26 cellular contexts compared by ENCODE assay signal in the genomic region with DNA sequence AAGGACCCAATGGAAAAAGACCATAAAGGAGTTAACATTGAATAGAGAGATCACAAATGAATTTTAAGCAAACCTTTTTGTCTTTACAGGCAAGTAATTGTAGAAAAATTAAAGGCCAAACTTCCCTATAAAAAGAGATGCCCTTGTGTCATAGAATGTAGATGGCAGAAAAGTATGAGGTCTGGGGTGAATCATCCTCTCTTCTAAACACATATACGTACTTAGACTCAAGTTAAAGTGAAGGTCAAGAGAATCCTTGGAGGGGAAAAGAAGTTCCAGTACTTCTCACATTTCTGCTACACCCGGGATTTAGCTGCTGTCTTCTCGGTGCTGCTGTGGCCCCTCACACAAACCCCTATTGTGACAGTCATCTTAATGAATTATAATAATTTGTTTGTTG.
A peak's percentile ranks its signal among the peaks of the same experiment; 100 is the strongest.
DNase-seq lines count a peak whose midpoint lies in the region; ATAC-seq and TF ChIP-seq lines count a peak whose summit lies in the region.
"Had no signal": no experiment of that assay in that cellular context is flagged by ENCODE, and none has a peak within 500 bp of the region (broad histone marks: within the 10 kb centered on the region; RNA-seq: fewer than 3 reads in every experiment).

No MANE protein-coding gene starts in this region.

- H3K79me2 ChIP-seq in ACC112 (ENCODE audit: control insufficient read depth, insufficient read depth, low read length, unreplicated experiment) (no peaks in the 10 kb centered on the region), PC-3 (ENCODE audit: low read length) (no peaks in the 10 kb centered on the region), fibroblast of lung (ENCODE audit: control insufficient read depth, insufficient read depth, low read length) (no peaks in the 10 kb centered on the region)

- no TSS peak for BruUV-seq in PC-3 (replicated peaks; lab: Mats Ljungman, UMichigan)

- peak overlapping the region; percentile 42 for H2AFZ ChIP-seq in ACC112 (ENCODE audit: low read length, unreplicated experiment)
- H2AFZ ChIP-seq in PC-3 (ENCODE audit: low read length) = no peak overlapping the region
- no peak overlapping the region for H2AFZ ChIP-seq in fibroblast of lung (ENCODE audit: low read length)

- H3K4me1 Mint-ChIP-seq in HFFc6 (ENCODE audit: low read depth) = peaks cover 47% of the 10 kb centered on the region

- H3K9ac ChIP-seq in PC-3 (ENCODE audit: low read length) (no peak overlapping the region), fibroblast of lung (ENCODE audit: insufficient read depth, low read length) (no peak overlapping the region)

- no peaks in the 10 kb centered on the region for H3K27me3 ChIP-seq in ACC112 (ENCODE audit: insufficient read depth, low read length)
- H3K27me3 ChIP-seq in PC-3 (ENCODE audit: low read length) = no peaks in the 10 kb centered on the region
- no peaks in the 10 kb centered on the region for H3K27me3 ChIP-seq in fibroblast of lung (ENCODE audit: control insufficient read depth, insufficient read depth, low read length)

- H3K4me1 ChIP-seq in ACC112 (ENCODE audit: control insufficient read depth, insufficient read depth, low read length, unreplicated experiment) (peaks cover 35% of the 10 kb centered on the region), PC-3 (ENCODE audit: insufficient read depth, low read length) (peaks cover 17% of the 10 kb centered on the region), fibroblast of lung (ENCODE audit: control insufficient read depth, extremely low read depth, insufficient read depth, low read length) (peaks cover 7% of the 10 kb centered on the region)

- H3K9me3 Mint-ChIP-seq in HFFc6 = no peaks in the 10 kb centered on the region
- H3K9me3 Mint-ChIP-seq: activated CD4-positive, alpha-beta T cell treated with anti-CD3 and anti-CD28 coated beads, Interleukin-2, amount 10 ng/mL, durations not matched to agents 24 days and 14 days; activated naive CD8-positive, alpha-beta T cell treated with anti-CD3 and anti-CD28 coated beads, Interleukin-2, amount 50 U/mL, for 24 hours; activated T-helper 2 cell treated with anti-CD3 and anti-CD28 coated beads, Interferon-gamma antibody, Interleukin-2, Interleukin-4, amounts not matched to agents 10 μg/mL and 5 μg/mL and 100 μg/mL, durations not matched to agents 14 hours and 24 hours and 36 hours; CD14-positive monocyte; nephron had no signal

- POLR2A ChIA-PET in PC-3 (lab: Charles Lee; ENCODE audit: unreplicated experiment) = no interaction called here

- H3K9me3 ChIP-seq in PC-3 (ENCODE audit: low read length) (no peaks in the 10 kb centered on the region), fibroblast of lung (ENCODE audit: control insufficient read depth, insufficient read depth, low read depth, low read length) (no peaks in the 10 kb centered on the region)
- H3K9me3 ChIP-seq: thoracic aorta had no signal

- no peaks in the 10 kb centered on the region for H3K9me2 ChIP-seq in PC-3 (replicated peaks; ENCODE audit: low read length)

- H3K36me3 ChIP-seq in ACC112 (ENCODE audit: insufficient read depth, low read length) = no peaks in the 10 kb centered on the region
- H3K36me3 ChIP-seq in PC-3 (ENCODE audit: low read depth, low read length) = no peaks in the 10 kb centered on the region
- H3K36me3 ChIP-seq in fibroblast of lung (ENCODE audit: control insufficient read depth, insufficient read depth, low read length) = no peaks in the 10 kb centered on the region
- H3K36me3 ChIP-seq: thoracic aorta had no signal

- no peaks in the 10 kb centered on the region; the same call in 1 of the 2 replicates for H3K27me3 Mint-ChIP-seq in HFFc6 (ENCODE audit: insufficient read depth)
- H3K27me3 Mint-ChIP-seq: activated naive CD8-positive, alpha-beta T cell treated with anti-CD3 and anti-CD28 coated beads, Interleukin-2, amount 50 U/mL, for 24 hours had no signal

- no peak for ATAC-seq in PC-3
- no peak for ATAC-seq in HG02970 (IDR thresholded peaks at IDR 0.05; ENCODE audit: low FRiP score, unreplicated experiment)
- ATAC-seq: activated CD8-positive, alpha-beta memory T cell treated with anti-CD3 and anti-CD28 coated beads, Interleukin-2, amount 10 ng/mL, durations not matched to agents 7 days and 5 days; activated naive CD8-positive, alpha-beta T cell treated with anti-CD3 and anti-CD28 coated beads, Interleukin-2, amount 50 U/mL, for 24 hours; T-helper 17 cell had no signal

- H3F3A ChIP-seq in PC-3 (ENCODE audit: low read length, unreplicated experiment) = no peaks in the 10 kb centered on the region

- H3K27ac ChIP-seq in ACC112 (ENCODE audit: low read depth, low read length) (0 out of 2 replicates have a peak overlapping the region, but pooled peaks have one; percentile 5), PC-3 (ENCODE audit: low read length) (no peak overlapping the region), fibroblast of lung (ENCODE audit: insufficient read depth, low read length) (no peak overlapping the region)
- H3K27ac ChIP-seq: thoracic aorta had no signal

- no peak overlapping the region for H3K27ac Mint-ChIP-seq in HFFc6
- H3K27ac Mint-ChIP-seq: activated CD4-positive, alpha-beta T cell treated with anti-CD3 and anti-CD28 coated beads, Interleukin-2, amount 10 ng/mL, durations not matched to agents 24 days and 14 days; activated CD8-positive, alpha-beta memory T cell treated with anti-CD3 and anti-CD28 coated beads, Interleukin-2, amount 10 ng/mL, durations not matched to agents 7 days and 5 days; activated naive CD8-positive, alpha-beta T cell treated with anti-CD3 and anti-CD28 coated beads, Interleukin-2, amount 50 U/mL, for 24 hours; activated T-helper 2 cell treated with anti-CD3 and anti-CD28 coated beads, Interferon-gamma antibody, Interleukin-2, Interleukin-4, amounts not matched to agents 10 μg/mL and 5 μg/mL and 100 μg/mL, durations not matched to agents 14 hours and 24 hours and 36 hours; nephron; T-helper 17 cell had no signal

- CTCF ChIA-PET in PC-3 (lab: Charles Lee) = no interaction called here

- H4K20me1 ChIP-seq in PC-3 (ENCODE audit: low read length) (no peaks in the 10 kb centered on the region), fibroblast of lung (ENCODE audit: control insufficient read depth, extremely low read depth, insufficient read depth, low read length) (no peaks in the 10 kb centered on the region)

- TF ChIP-seq CTCF in HFFc6 (IDR thresholded peaks at IDR 0.05) = no peak
- no peak for TF ChIP-seq CTCF in PC-3 (conservative IDR thresholded peaks at IDR 0.05; ENCODE audit: low read depth, low read length)
- no peak for TF ChIP-seq CTCF in fibroblast of lung (conservative IDR thresholded peaks at IDR 0.05 in 1 of 2, IDR thresholded peaks at IDR 0.05 in 1 of 2; ENCODE audit: low read depth in 1 of 2, low read length in 2 of 2)

- H3K4me2 ChIP-seq in PC-3 (ENCODE audit: low read length) (no peak overlapping the region), fibroblast of lung (ENCODE audit: extremely low read depth, insufficient read depth, low read length) (no peak overlapping the region)

- H3K36me3 Mint-ChIP-seq in HFFc6 (ENCODE audit: low read depth) = no peaks in the 10 kb centered on the region
- H3K36me3 Mint-ChIP-seq: activated CD8-positive, alpha-beta memory T cell treated with anti-CD3 and anti-CD28 coated beads, Interleukin-2, amount 10 ng/mL, durations not matched to agents 7 days and 5 days; CD14-positive monocyte had no signal

- peak; percentile 37 for DNase-seq in HFFc6
- peak; percentile 22 for DNase-seq in PC-3
- DNase-seq in fibroblast of lung (ENCODE audit: low read depth in 2 of 2) = peak; percentile 57 to 59
- DNase-seq in putamen (ENCODE audit: low spot score) = no peak
- DNase-seq in NCI-H1092 treated with DMSO at 0.1 percent for 48 hours (lab: John Stamatoyannopoulos, UW) = no peak
- DNase-seq in NCI-H748 (lab: John Stamatoyannopoulos, UW; ENCODE audit: unreplicated experiment) = no peak
- DNase-seq: ACHN; activated CD4-positive, alpha-beta T cell treated with anti-CD3 and anti-CD28 coated beads, Interleukin-2, amount 10 ng/mL, durations not matched to agents 24 days and 14 days; activated CD8-positive, alpha-beta memory T cell treated with anti-CD3 and anti-CD28 coated beads, Interleukin-2, amount 10 ng/mL, durations not matched to agents 7 days and 5 days; activated naive CD8-positive, alpha-beta T cell treated with anti-CD3 and anti-CD28 coated beads, Interleukin-2, amount 50 U/mL, for 24 hours; central memory CD4-positive, alpha-beta T cell; left colon; NCI-H1417 treated with DMSO at 0.1 percent for 48 hours; NCI-H2107; NCI-H510A treated with DMSO at 0.1 percent for 48 hours; OCI-M1; posterior cingulate gyrus; SHP77 treated with DMSO at 0.1 percent for 48 hours; stimulated activated naive CD4-positive, alpha-beta T cell; T-helper 17 cell had no signal

- H3K4me3 ChIP-seq in ACC112 (ENCODE audit: low read depth, low read length) (no peak overlapping the region), PC-3 (ENCODE audit: low read length) (no peak overlapping the region), fibroblast of lung (replicated peaks in 1 of 4; ENCODE audit: control extremely low read depth in 1 of 4, insufficient read depth in 1 of 4, low read depth in 3 of 4, low read length in 4 of 4) (no peak overlapping the region)
- H3K4me3 ChIP-seq: thoracic aorta had no signal

- no peak overlapping the region for H3K4me3 Mint-ChIP-seq in HFFc6
- H3K4me3 Mint-ChIP-seq: activated CD4-positive, alpha-beta T cell treated with anti-CD3 and anti-CD28 coated beads, Interleukin-2, amount 10 ng/mL, durations not matched to agents 24 days and 14 days; activated CD8-positive, alpha-beta memory T cell treated with anti-CD3 and anti-CD28 coated beads, Interleukin-2, amount 10 ng/mL, durations not matched to agents 7 days and 5 days; activated naive CD8-positive, alpha-beta T cell treated with anti-CD3 and anti-CD28 coated beads, Interleukin-2, amount 50 U/mL, for 24 hours; CD14-positive monocyte; nephron; T-helper 17 cell had no signal

- intact Hi-C loops in PC-3 (cut with micrococcal nuclease) = no loop called here

Comparison
In these comparisons a context has a peak if more than half of its experiments do, and no peak if none do; other contexts are left out.
1. DNase-seq: peak in HFFc6 (single experiment), PC-3 (single experiment) and fibroblast of lung (2 of 2); none in putamen (single experiment), NCI-H1092 treated with DMSO at 0.1 percent for 48 hours (single experiment) and NCI-H748 (single experiment).